26 cellular contexts compared by ENCODE assay signal in the genomic region with DNA sequence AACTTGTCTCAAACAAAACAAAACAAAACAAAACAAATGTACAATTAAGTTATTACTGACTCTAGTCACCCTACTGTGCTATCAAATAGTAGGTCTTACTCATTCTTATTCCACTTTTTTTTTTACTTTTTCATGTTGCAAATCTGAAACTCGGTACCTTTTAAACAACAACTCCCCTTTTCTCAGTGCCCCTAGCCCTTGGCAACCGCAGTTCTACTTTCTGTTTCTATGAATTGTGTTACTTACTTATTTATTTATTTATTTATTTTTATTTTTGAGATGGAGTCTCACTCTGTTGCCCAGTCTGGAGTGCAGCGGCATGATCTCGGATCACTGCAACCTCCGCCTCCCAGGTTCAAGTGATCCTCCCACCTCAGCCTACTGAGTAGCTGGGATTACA.
"Had no signal": no experiment of that assay in that cellular context is flagged by ENCODE, and none has a peak within 500 bp of the region (broad histone marks: within the 10 kb centered on the region; RNA-seq: fewer than 3 reads in every experiment).

No MANE protein-coding gene starts in this region.

- H3K79me2 ChIP-seq: parathyroid adenoma had no signal

- H2AFZ ChIP-seq: parathyroid adenoma had no signal

- H3K27ac ChIP-seq: lower lobe of right lung, parathyroid adenoma, psoas muscle, right lobe of liver, thoracic aorta, tibial artery, upper lobe of right lung had no signal

- H3K4me1 ChIP-seq: parathyroid adenoma, psoas muscle had no signal

- H3K4me3 ChIP-seq: left lung, lower lobe of right lung, psoas muscle, right lobe of liver, smooth muscle cell, thoracic aorta, tibial artery, upper lobe of right lung had no signal

- DNase-seq: hypothalamus; immature natural killer cell; kidney; left colon; left lung; lower lobe of right lung; mammary epithelial cell; naive thymus-derived CD8-positive, alpha-beta T cell; nucleus accumbens; psoas muscle; right lobe of liver; stimulated activated CD4-positive, alpha-beta T cell treated with anti-CD3 and anti-CD28 coated beads, Interleukin-1b, Interleukin-23, amount 100 ng/mL, for 48 hours; stimulated activated CD4-positive, alpha-beta T cell treated with anti-CD3 and anti-CD28 coated beads, Interleukin-2, amount 100 ng/mL, for 48 hours; stimulated activated CD4-positive, alpha-beta T cell treated with anti-CD3 and anti-CD28 coated beads, Interleukin-4, amount 100 ng/mL, for 4 hours; stimulated activated CD8-positive, alpha-beta memory T cell treated with anti-CD3 and anti-CD28 coated beads, Interleukin-4, amount 100 ng/mL, for 48 hours; stimulated activated naive CD4-positive, alpha-beta T cell treated with Interleukin-2 at 50 U/mL for 16 hours; stimulated activated naive CD8-positive, alpha-beta T cell treated with anti-CD3 and anti-CD28 coated beads, Interleukin-15, amount 100 ng/mL, for 72 hours; tibial artery; trophoblast cell; upper lobe of right lung had no signal

- H3K27me3 ChIP-seq: left lung, right lobe of liver, tibial artery, upper lobe of right lung had no signal

- H3K9ac ChIP-seq: parathyroid adenoma had no signal

- H3K9me3 ChIP-seq: left lung, lower lobe of right lung, psoas muscle, right lobe of liver, thoracic aorta, tibial artery, upper lobe of right lung had no signal

- ATAC-seq: left colon; left lung; lower lobe of right lung; naive thymus-derived CD8-positive, alpha-beta T cell; psoas muscle; right lobe of liver; stimulated activated memory B cell treated with anti-CD40 and anti-IgM and Interleukin-4, amounts not matched to agents 10 μg/mL and 1 μg/mL and 100 μg/mL, for 72 hours; stimulated activated naive CD8-positive, alpha-beta T cell treated with anti-CD3 and anti-CD28 coated beads, Interleukin-15, amount 100 ng/mL, for 72 hours; upper lobe of right lung had no signal

- H3K4me2 ChIP-seq: smooth muscle cell had no signal

- H3K36me3 ChIP-seq: left lung, lower lobe of right lung, right lobe of liver, thoracic aorta, tibial artery, upper lobe of right lung had no signal

- FAIRE-seq: islet of Langerhans, kidney, urothelium cell line had no signal
